2 cellular contexts compared by ENCODE assay signal in the genomic region with DNA sequence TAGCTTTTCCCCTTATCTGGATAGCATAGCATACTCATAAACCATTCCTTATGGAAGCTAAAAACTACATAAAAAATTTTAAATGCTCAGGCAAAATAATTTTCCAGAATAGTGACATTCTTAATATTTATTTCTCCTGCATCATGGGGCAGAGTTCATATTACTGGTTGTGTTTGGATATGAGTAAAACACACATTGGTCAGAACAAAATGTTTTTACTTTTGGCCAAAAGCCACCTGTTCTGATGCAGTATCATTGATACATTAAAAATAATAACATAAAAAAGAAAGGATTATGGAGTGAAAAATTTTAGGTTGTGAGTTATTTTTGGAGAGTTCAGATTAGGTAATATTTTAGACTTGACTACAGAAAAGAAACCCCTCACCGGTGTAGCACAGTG.
TF ChIP-seq lines count a peak whose summit lies in the region.

No MANE protein-coding gene starts in this region.

TF ChIP-seq in HCT116, 20 proteins besides CTCF, POLR2A, EP300 and RAD21:
- TF ChIP-seq CEBPB (IDR thresholded peaks at IDR 0.05; ENCODE audit: low read depth), result no peak
- TF ChIP-seq, protein P1, sequence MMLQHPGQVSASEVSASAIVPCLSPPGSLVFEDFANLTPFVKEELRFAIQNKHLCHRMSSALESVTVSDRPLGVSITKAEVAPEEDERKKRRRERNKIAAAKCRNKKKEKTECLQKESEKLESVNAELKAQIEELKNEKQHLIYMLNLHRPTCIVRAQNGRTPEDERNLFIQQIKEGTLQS (IDR thresholded peaks at IDR 0.05), result no peak
- TF ChIP-seq ZNF274 (IDR thresholded peaks at IDR 0.05; ENCODE audit: low read depth, low read length), result no peak
- TF ChIP-seq SP1 (IDR thresholded peaks at IDR 0.05; ENCODE audit: low read depth), result no peak
- TF ChIP-seq SRF (IDR thresholded peaks at IDR 0.05; ENCODE audit: low read depth), result no peak
- no peak for TF ChIP-seq EGR1 (IDR thresholded peaks at IDR 0.05; ENCODE audit: low read depth)
- TF ChIP-seq SIN3A (IDR thresholded peaks at IDR 0.05; ENCODE audit: low read depth), result no peak
- no peak for TF ChIP-seq EZH2phosphoT487 (IDR thresholded peaks at IDR 0.05; ENCODE audit: borderline replicate concordance)
- TF ChIP-seq EZH2 (IDR thresholded peaks at IDR 0.05), result no peak
- no peak for TF ChIP-seq YY1 (IDR thresholded peaks at IDR 0.05; ENCODE audit: extremely low read depth, insufficient replicate concordance, low read depth, low read length)
- TF ChIP-seq TCF7L2 (IDR thresholded peaks at IDR 0.05; ENCODE audit: borderline replicate concordance, extremely low read depth, insufficient read depth, insufficient read length), result no peak
- no peak for TF ChIP-seq FOSL1 (IDR thresholded peaks at IDR 0.05; ENCODE audit: low read depth)
- TF ChIP-seq, protein P2, sequence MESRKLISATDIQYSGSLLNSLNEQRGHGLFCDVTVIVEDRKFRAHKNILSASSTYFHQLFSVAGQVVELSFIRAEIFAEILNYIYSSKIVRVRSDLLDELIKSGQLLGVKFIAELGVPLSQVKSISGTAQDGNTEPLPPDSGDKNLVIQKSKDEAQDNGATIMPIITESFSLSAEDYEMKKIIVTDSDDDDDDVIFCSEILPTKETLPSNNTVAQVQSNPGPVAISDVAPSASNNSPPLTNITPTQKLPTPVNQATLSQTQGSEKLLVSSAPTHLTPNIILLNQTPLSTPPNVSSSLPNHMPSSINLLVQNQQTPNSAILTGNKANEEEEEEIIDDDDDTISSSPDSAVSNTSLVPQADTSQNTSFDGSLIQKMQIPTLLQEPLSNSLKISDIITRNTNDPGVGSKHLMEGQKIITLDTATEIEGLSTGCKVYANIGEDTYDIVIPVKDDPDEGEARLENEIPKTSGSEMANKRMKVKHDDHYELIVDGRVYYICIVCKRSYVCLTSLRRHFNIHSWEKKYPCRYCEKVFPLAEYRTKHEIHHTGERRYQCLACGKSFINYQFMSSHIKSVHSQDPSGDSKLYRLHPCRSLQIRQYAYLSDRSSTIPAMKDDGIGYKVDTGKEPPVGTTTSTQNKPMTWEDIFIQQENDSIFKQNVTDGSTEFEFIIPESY (IDR thresholded peaks at IDR 0.05; ENCODE audit: extremely low read depth, insufficient replicate concordance, low read length), result no peak
- TF ChIP-seq, protein P3, sequence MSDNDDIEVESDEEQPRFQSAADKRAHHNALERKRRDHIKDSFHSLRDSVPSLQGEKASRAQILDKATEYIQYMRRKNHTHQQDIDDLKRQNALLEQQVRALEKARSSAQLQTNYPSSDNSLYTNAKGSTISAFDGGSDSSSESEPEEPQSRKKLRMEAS (IDR thresholded peaks at IDR 0.05), result no peak
- no peak for TF ChIP-seq ZFX (IDR thresholded peaks at IDR 0.05)
- TF ChIP-seq ELF1 (IDR thresholded peaks at IDR 0.05; ENCODE audit: borderline replicate concordance, low read depth), result no peak
- no peak for TF ChIP-seq POLR2AphosphoS5 (IDR thresholded peaks at IDR 0.05; ENCODE audit: low read depth, low read length)

TF ChIP-seq in HepG2, 621 proteins besides CTCF, POLR2A, EP300 and RAD21:
- TF ChIP-seq, protein P4, sequence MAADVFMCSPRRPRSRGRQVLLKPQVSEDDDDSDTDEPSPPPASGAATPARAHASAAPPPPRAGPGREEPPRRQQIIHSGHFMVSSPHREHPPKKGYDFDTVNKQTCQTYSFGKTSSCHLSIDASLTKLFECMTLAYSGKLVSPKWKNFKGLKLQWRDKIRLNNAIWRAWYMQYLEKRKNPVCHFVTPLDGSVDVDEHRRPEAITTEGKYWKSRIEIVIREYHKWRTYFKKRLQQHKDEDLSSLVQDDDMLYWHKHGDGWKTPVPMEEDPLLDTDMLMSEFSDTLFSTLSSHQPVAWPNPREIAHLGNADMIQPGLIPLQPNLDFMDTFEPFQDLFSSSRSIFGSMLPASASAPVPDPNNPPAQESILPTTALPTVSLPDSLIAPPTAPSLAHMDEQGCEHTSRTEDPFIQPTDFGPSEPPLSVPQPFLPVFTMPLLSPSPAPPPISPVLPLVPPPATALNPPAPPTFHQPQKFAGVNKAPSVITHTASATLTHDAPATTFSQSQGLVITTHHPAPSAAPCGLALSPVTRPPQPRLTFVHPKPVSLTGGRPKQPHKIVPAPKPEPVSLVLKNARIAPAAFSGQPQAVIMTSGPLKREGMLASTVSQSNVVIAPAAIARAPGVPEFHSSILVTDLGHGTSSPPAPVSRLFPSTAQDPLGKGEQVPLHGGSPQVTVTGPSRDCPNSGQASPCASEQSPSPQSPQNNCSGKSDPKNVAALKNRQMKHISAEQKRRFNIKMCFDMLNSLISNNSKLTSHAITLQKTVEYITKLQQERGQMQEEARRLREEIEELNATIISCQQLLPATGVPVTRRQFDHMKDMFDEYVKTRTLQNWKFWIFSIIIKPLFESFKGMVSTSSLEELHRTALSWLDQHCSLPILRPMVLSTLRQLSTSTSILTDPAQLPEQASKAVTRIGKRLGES (CRISPR knock-in tag; IDR thresholded peaks at IDR 0.05; ENCODE audit: borderline replicate concordance), result 0 out of 2 replicates have a peak, but pooled peaks have one; percentile 16
- TF ChIP-seq, protein P5, sequence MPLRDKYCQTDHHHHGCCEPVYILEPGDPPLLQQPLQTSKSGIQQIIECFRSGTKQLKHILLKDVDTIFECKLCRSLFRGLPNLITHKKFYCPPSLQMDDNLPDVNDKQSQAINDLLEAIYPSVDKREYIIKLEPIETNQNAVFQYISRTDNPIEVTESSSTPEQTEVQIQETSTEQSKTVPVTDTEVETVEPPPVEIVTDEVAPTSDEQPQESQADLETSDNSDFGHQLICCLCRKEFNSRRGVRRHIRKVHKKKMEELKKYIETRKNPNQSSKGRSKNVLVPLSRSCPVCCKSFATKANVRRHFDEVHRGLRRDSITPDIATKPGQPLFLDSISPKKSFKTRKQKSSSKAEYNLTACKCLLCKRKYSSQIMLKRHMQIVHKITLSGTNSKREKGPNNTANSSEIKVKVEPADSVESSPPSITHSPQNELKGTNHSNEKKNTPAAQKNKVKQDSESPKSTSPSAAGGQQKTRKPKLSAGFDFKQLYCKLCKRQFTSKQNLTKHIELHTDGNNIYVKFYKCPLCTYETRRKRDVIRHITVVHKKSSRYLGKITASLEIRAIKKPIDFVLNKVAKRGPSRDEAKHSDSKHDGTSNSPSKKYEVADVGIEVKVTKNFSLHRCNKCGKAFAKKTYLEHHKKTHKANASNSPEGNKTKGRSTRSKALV (CRISPR knock-in tag; IDR thresholded peaks at IDR 0.05), result 0 out of 2 replicates have a peak, but pooled peaks have one; percentile 7
- TF ChIP-seq ZFP36 (IDR thresholded peaks at IDR 0.05; ENCODE audit: borderline replicate concordance, low read depth, low read length, partially characterized antibody), result no peak
